In genomic region chr16:84509032-84509950, GRCh38 we compare ENCODE assay signal across 19 cellular contexts. TPM values are rescaled to one million over a fixed set of nuclear protein-coding genes. Genes with fewer than 3 reads are reported as not detected.
DNase-seq lines count a peak whose midpoint lies in the region; ATAC-seq and TF ChIP-seq lines count a peak whose summit lies in the region.
"Had no signal": no experiment of that assay in that cellular context is flagged by ENCODE, and none has a peak within 500 bp of the region (broad histone marks: within the 10 kb centered on the region; RNA-seq: fewer than 3 reads in every experiment).

No MANE protein-coding gene starts in this region.

- peaks cover 0 to 8% (median 0%) of the 10 kb centered on the region in 3 donors for H3K27me3 Mint-ChIP-seq in CD14-positive monocyte (ENCODE audit: low read depth in 3 of 3)
- H3K27me3 Mint-ChIP-seq in central memory CD8-positive, alpha-beta T cell, result no peaks in the 10 kb centered on the region
- H3K27me3 Mint-ChIP-seq in neural progenitor cell (ENCODE audit: insufficient read depth, low read depth), result peaks cover 16% of the 10 kb centered on the region

- no peaks in the 10 kb centered on the region for H3F3A ChIP-seq in neural progenitor cell (ENCODE audit: low read depth)

- H3K27me3 ChIP-seq in neural progenitor cell (no peaks in the 10 kb centered on the region), MG63 (no peaks in the 10 kb centered on the region)
- H3K27me3 ChIP-seq: gastrocnemius medialis, ovary had no signal

- peaks cover 31% of the 10 kb centered on the region for H3K4me1 Mint-ChIP-seq in CD14-positive monocyte
- H3K4me1 Mint-ChIP-seq in central memory CD8-positive, alpha-beta T cell, result peaks cover 48% of the 10 kb centered on the region
- H3K4me1 Mint-ChIP-seq in neural progenitor cell, result peaks cover 48% of the 10 kb centered on the region

- H3K4me3 Mint-ChIP-seq in CD14-positive monocyte (no peak overlapping the region), neural progenitor cell (peak overlapping the region; percentile 37)
- peak overlapping the region; percentile 13 for H3K4me3 Mint-ChIP-seq in central memory CD8-positive, alpha-beta T cell

- no peak for TF ChIP-seq POLR2A in erythroblast (IDR thresholded peaks at IDR 0.05; ENCODE audit: low read length)

- ATAC-seq in central memory CD8-positive, alpha-beta T cell (replicated peaks; ENCODE audit: extremely low read depth, poor library complexity, severe bottlenecking), result no peak
- no peak for ATAC-seq in GM21528 (IDR thresholded peaks at IDR 0.05; ENCODE audit: low FRiP score, unreplicated experiment)
- ATAC-seq: gastrocnemius medialis had no signal

- TF ChIP-seq CTCF in CD14-positive monocyte (IDR thresholded peaks at IDR 0.05) (no peak), GM12865 (IDR thresholded peaks at IDR 0.05; ENCODE audit: insufficient read depth, low read depth, low read length, missing control alignments) (no peak), neural progenitor cell (IDR thresholded peaks at IDR 0.05) (no peak)

- H3K36me3 ChIP-seq in neural progenitor cell (no peaks in the 10 kb centered on the region), MG63 (no peaks in the 10 kb centered on the region)
- H3K36me3 ChIP-seq: gastrocnemius medialis, ovary had no signal

- H2AFZ ChIP-seq in neural progenitor cell (replicated peaks), result no peak overlapping the region

- H3K27ac Mint-ChIP-seq in CD14-positive monocyte, result peak overlapping the region in 2 of 7 donors; percentile 6 to 17
- no peak overlapping the region for H3K27ac Mint-ChIP-seq in central memory CD8-positive, alpha-beta T cell (ENCODE audit: low read depth)
- H3K27ac Mint-ChIP-seq in neural progenitor cell, result peak overlapping the region; percentile 67

- H3K9me3 Mint-ChIP-seq in CD14-positive monocyte (no peaks in the 10 kb centered on the region), neural progenitor cell (no peaks in the 10 kb centered on the region)
- no peaks in the 10 kb centered on the region for H3K9me3 Mint-ChIP-seq in central memory CD8-positive, alpha-beta T cell
- H3K9me3 Mint-ChIP-seq: CD8-positive, alpha-beta memory T cell; H9 had no signal

- H3K4me3 ChIP-seq in GM12865 (ENCODE audit: low read depth, low read length) (no peak overlapping the region), neural progenitor cell (no peak overlapping the region), MG63 (no peak overlapping the region)
- H3K4me3 ChIP-seq: gastrocnemius medialis, ovary had no signal

- no peak overlapping the region for H3K4me2 ChIP-seq in neural progenitor cell

- H3K9ac ChIP-seq in neural progenitor cell, result no peak overlapping the region

- intact Hi-C loops in CD14-positive monocyte (cut with micrococcal nuclease), result loop anchor here in 1 of 2 donors (10.0 kb wide), 2 partner anchors 234 to 544 kb away; partner anchors contain the start of gene NECAB2

- H3K9me3 ChIP-seq in neural progenitor cell (ENCODE audit: low read depth) (no peaks in the 10 kb centered on the region), MG63 (no peaks in the 10 kb centered on the region)
- H3K9me3 ChIP-seq: gastrocnemius medialis, ovary had no signal

- H3K27ac ChIP-seq in neural progenitor cell, result no peak overlapping the region
- H3K27ac ChIP-seq: gastrocnemius medialis, ovary had no signal

- H3K4me1 ChIP-seq in neural progenitor cell, result peaks cover 5% of the 10 kb centered on the region

- H3K79me2 ChIP-seq in neural progenitor cell (ENCODE audit: low read depth), result no peaks in the 10 kb centered on the region

- no peaks in the 10 kb centered on the region for H4K20me1 ChIP-seq in neural progenitor cell (ENCODE audit: low read depth)

- H3K36me3 Mint-ChIP-seq in CD14-positive monocyte (no peaks in the 10 kb centered on the region), neural progenitor cell (no peaks in the 10 kb centered on the region)
- peaks cover 10% of the 10 kb centered on the region for H3K36me3 Mint-ChIP-seq in central memory CD8-positive, alpha-beta T cell (ENCODE audit: insufficient read depth)

- DNase-seq in CD14-positive monocyte (ENCODE audit: low spot score) (peak; percentile 38), GM12865 (ENCODE audit: low read depth) (peak; percentile 17), neural progenitor cell (ENCODE audit: low spot score) (no peak), MG63 (no peak), NCI-H2081 treated with DMSO at 0.1 percent for 48 hours (lab: John Stamatoyannopoulos, UW) (no peak), erythroblast (lab: John Stamatoyannopoulos, UW) (no peak)
- no peak for DNase-seq in central memory CD8-positive, alpha-beta T cell (ENCODE audit: low spot score in 2 of 2)
- DNase-seq: activated CD4-positive, CD25-positive, alpha-beta regulatory T cell treated with anti-CD3 and anti-CD28 coated beads, Interleukin-2, amount 50 U/mL, for 72 hours; amniotic stem cell; caudate nucleus; gastrocnemius medialis; H9; Karpas-422; NCI-H1048; NCI-H2081; NCI-H446 treated with DMSO at 0.1 percent for 48 hours had no signal

RNA-seq across cellular contexts. Expression of gene MEAK7, which starts 4.8 kb away (rescaled TPM):
- 1 to 10 TPM; 4.7 to 5.0 TPM for polyA plus RNA-seq in CD14-positive monocyte
- total RNA-seq in neural progenitor cell (ENCODE audit: low replicate concordance), result 18.4 and 22.5 TPM in 2 replicates
- 12.3 and 15.0 TPM in 2 replicates for total RNA-seq in MG63 (2014; rRNA removed; shearing (Covaris generic); ENCODE audit: low replicate concordance)

Comparison
In these comparisons a context has a peak if more than half of its experiments do, and no peak if none do; other contexts are left out.
1. DNase-seq: peak in CD14-positive monocyte (single experiment) and GM12865 (single experiment); none in central memory CD8-positive, alpha-beta T cell (0 of 2), neural progenitor cell (single experiment), MG63 (single experiment), NCI-H2081 treated with DMSO at 0.1 percent for 48 hours (single experiment) and erythroblast (0 of 2).
2. H3K4me3 Mint-ChIP-seq: peak in central memory CD8-positive, alpha-beta T cell (single experiment) and neural progenitor cell (single experiment); none in CD14-positive monocyte (0 of 2).